15 cellular contexts compared by ENCODE assay signal in genomic region chr2:111037136-111037535, GRCh38.
DNase-seq lines count a peak whose midpoint lies in the region; ATAC-seq, FAIRE-seq and TF ChIP-seq lines count a peak whose summit lies in the region.
"Had no signal": no experiment of that assay in that cellular context is flagged by ENCODE, and none has a peak within 500 bp of the region (broad histone marks: within the 10 kb centered on the region; RNA-seq: fewer than 3 reads in every experiment).

No MANE protein-coding gene starts in this region.

- no peak overlapping the region for H3K4me2 ChIP-seq in osteoblast (ENCODE audit: insufficient read depth, low read length)

- no peak for TF ChIP-seq EP300 in suprapubic skin (IDR thresholded peaks at IDR 0.05)

- 81% methylated on average over 2 of the region's 2 CpGs for WGBS in suprapubic skin

- TF ChIP-seq POLR2A in suprapubic skin (IDR thresholded peaks at IDR 0.05) = no peak

- H3K36me3 ChIP-seq in osteoblast (ENCODE audit: insufficient read depth, low read length) (no peaks in the 10 kb centered on the region), H7 (replicated peaks; ENCODE audit: control insufficient read depth, insufficient read depth, low read length) (no peaks in the 10 kb centered on the region), suprapubic skin (no peaks in the 10 kb centered on the region)
- H3K36me3 ChIP-seq: neutrophil, stomach had no signal

- no peaks in the 10 kb centered on the region for H4K20me1 ChIP-seq in osteoblast (ENCODE audit: insufficient read depth, low read length)

- peaks cover 48% of the 10 kb centered on the region for H3K27me3 ChIP-seq in osteoblast (ENCODE audit: insufficient read depth, low read length)
- H3K27me3 ChIP-seq in H7 (ENCODE audit: control insufficient read depth, insufficient read depth, low read length) = no peaks in the 10 kb centered on the region
- H3K27me3 ChIP-seq in suprapubic skin = peaks cover 24% of the 10 kb centered on the region
- H3K27me3 ChIP-seq: neutrophil had no signal

- H3K27ac ChIP-seq in osteoblast (ENCODE audit: low read depth, low read length) (no peak overlapping the region), suprapubic skin (no peak overlapping the region)
- H3K27ac ChIP-seq: neutrophil, stomach had no signal

- DNase-seq in RCC 7860 (ENCODE audit: low spot score) (peak; percentile 28), osteoblast (ENCODE audit: insufficient read length, low spot score, missing footprints) (peak; percentile 61), H7 (no peak), NCI-H1436 treated with DMSO at 0.1 percent for 48 hours (lab: John Stamatoyannopoulos, UW) (no peak), suprapubic skin (ENCODE audit: low spot score in 2 of 2) (no peak)
- DNase-seq: activated CD4-positive, CD25-positive, alpha-beta regulatory T cell treated with anti-CD3 and anti-CD28 coated beads, Interleukin-2, amount 50 U/mL, for 72 hours; GDM1; NCI-H2107; SW 1271 had no signal

- no peaks in the 10 kb centered on the region for H3K79me2 ChIP-seq in osteoblast (ENCODE audit: insufficient read depth, low read length)

- FAIRE-seq in RCC 7860 (lab: Jason Lieb, UNC) = no peak
- FAIRE-seq: astrocyte had no signal

- no peak for TF ChIP-seq CTCF in osteoblast (IDR thresholded peaks at IDR 0.05; ENCODE audit: extremely low read depth, low read depth, low read length)
- TF ChIP-seq CTCF in suprapubic skin (IDR thresholded peaks at IDR 0.05) = no peak

- H3K4me3 ChIP-seq in osteoblast (ENCODE audit: insufficient read depth, low read length) (no peak overlapping the region), H7 (ENCODE audit: insufficient read depth, low read depth, low read length) (no peak overlapping the region), suprapubic skin (no peak overlapping the region)
- H3K4me3 ChIP-seq: stomach had no signal

- no peak overlapping the region for H2AFZ ChIP-seq in osteoblast (ENCODE audit: low read length)

- no peaks in the 10 kb centered on the region for H3K9me3 ChIP-seq in osteoblast (ENCODE audit: low read depth, low read length)
- no peaks in the 10 kb centered on the region for H3K9me3 ChIP-seq in suprapubic skin
- H3K9me3 ChIP-seq: neutrophil, stomach had no signal

- peaks cover 4% of the 10 kb centered on the region for H3K4me1 ChIP-seq in osteoblast (ENCODE audit: insufficient read depth, low read length)
- H3K4me1 ChIP-seq in suprapubic skin = no peaks in the 10 kb centered on the region

- ATAC-seq in GM18868 (IDR thresholded peaks at IDR 0.05; ENCODE audit: unreplicated experiment) (peak; percentile 66), HG03378 (IDR thresholded peaks at IDR 0.05; ENCODE audit: unreplicated experiment) (peak; percentile 52)
- ATAC-seq: CD8-positive, alpha-beta T cell had no signal

Comparison
In these comparisons a context has a peak if more than half of its experiments do, and no peak if none do; other contexts are left out.
1. DNase-seq: peak in RCC 7860 (single experiment) and osteoblast (single experiment); none in H7 (single experiment), NCI-H1436 treated with DMSO at 0.1 percent for 48 hours (single experiment) and suprapubic skin (0 of 2).